In genomic region chr2:211745295-211746097, GRCh38 we compare ENCODE assay signal across 1 cellular context.
TF ChIP-seq lines count a peak whose summit lies in the region.

No MANE protein-coding gene starts in this region.

TF ChIP-seq in HCT116, 20 proteins besides CTCF, POLR2A, EP300 and RAD21 (continued from another document):
- no peak for TF ChIP-seq REST (IDR thresholded peaks at IDR 0.05; ENCODE audit: low read depth)
- TF ChIP-seq CEBPB (IDR thresholded peaks at IDR 0.05; ENCODE audit: low read depth) = no peak
- TF ChIP-seq POLR2AphosphoS5 (IDR thresholded peaks at IDR 0.05; ENCODE audit: low read depth, low read length) = no peak
- TF ChIP-seq, protein P1, sequence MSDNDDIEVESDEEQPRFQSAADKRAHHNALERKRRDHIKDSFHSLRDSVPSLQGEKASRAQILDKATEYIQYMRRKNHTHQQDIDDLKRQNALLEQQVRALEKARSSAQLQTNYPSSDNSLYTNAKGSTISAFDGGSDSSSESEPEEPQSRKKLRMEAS (IDR thresholded peaks at IDR 0.05) = no peak
- TF ChIP-seq ELF1 (IDR thresholded peaks at IDR 0.05; ENCODE audit: borderline replicate concordance, low read depth) = no peak
- TF ChIP-seq SIN3A (IDR thresholded peaks at IDR 0.05; ENCODE audit: low read depth) = no peak
- no peak for TF ChIP-seq ATF3 (IDR thresholded peaks at IDR 0.05)
- no peak for TF ChIP-seq ZNF274 (IDR thresholded peaks at IDR 0.05; ENCODE audit: low read depth, low read length)
- TF ChIP-seq EZH2 (IDR thresholded peaks at IDR 0.05) = no peak
- TF ChIP-seq ZFX (IDR thresholded peaks at IDR 0.05) = no peak
- no peak for TF ChIP-seq JUND (IDR thresholded peaks at IDR 0.05)
